In the genomic region with DNA sequence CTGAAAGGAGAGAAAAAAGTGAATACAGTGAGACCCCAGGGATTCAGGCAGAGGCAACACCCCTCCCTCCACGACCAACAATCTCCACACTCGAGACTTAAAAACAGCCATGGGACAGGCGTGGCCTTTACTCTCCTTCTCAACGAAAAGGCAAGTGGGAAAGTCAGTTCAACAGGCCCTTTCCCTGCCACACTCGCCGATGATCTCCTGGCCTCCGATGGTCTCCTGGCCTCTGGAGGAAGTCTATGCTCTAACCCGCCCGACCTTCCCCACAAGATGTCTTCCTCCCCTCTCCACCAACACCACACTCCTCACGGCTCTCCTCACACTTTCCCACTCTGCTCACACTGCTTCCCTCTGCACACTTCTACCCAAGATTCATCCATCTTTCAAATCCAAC, we compare ENCODE assay signal across 1 cellular context.
TF ChIP-seq lines count a peak whose summit lies in the region.

No MANE protein-coding gene starts in this region.

TF ChIP-seq in GM23338, 12 proteins besides CTCF, POLR2A, EP300 and RAD21:
- TF ChIP-seq, protein P1, sequence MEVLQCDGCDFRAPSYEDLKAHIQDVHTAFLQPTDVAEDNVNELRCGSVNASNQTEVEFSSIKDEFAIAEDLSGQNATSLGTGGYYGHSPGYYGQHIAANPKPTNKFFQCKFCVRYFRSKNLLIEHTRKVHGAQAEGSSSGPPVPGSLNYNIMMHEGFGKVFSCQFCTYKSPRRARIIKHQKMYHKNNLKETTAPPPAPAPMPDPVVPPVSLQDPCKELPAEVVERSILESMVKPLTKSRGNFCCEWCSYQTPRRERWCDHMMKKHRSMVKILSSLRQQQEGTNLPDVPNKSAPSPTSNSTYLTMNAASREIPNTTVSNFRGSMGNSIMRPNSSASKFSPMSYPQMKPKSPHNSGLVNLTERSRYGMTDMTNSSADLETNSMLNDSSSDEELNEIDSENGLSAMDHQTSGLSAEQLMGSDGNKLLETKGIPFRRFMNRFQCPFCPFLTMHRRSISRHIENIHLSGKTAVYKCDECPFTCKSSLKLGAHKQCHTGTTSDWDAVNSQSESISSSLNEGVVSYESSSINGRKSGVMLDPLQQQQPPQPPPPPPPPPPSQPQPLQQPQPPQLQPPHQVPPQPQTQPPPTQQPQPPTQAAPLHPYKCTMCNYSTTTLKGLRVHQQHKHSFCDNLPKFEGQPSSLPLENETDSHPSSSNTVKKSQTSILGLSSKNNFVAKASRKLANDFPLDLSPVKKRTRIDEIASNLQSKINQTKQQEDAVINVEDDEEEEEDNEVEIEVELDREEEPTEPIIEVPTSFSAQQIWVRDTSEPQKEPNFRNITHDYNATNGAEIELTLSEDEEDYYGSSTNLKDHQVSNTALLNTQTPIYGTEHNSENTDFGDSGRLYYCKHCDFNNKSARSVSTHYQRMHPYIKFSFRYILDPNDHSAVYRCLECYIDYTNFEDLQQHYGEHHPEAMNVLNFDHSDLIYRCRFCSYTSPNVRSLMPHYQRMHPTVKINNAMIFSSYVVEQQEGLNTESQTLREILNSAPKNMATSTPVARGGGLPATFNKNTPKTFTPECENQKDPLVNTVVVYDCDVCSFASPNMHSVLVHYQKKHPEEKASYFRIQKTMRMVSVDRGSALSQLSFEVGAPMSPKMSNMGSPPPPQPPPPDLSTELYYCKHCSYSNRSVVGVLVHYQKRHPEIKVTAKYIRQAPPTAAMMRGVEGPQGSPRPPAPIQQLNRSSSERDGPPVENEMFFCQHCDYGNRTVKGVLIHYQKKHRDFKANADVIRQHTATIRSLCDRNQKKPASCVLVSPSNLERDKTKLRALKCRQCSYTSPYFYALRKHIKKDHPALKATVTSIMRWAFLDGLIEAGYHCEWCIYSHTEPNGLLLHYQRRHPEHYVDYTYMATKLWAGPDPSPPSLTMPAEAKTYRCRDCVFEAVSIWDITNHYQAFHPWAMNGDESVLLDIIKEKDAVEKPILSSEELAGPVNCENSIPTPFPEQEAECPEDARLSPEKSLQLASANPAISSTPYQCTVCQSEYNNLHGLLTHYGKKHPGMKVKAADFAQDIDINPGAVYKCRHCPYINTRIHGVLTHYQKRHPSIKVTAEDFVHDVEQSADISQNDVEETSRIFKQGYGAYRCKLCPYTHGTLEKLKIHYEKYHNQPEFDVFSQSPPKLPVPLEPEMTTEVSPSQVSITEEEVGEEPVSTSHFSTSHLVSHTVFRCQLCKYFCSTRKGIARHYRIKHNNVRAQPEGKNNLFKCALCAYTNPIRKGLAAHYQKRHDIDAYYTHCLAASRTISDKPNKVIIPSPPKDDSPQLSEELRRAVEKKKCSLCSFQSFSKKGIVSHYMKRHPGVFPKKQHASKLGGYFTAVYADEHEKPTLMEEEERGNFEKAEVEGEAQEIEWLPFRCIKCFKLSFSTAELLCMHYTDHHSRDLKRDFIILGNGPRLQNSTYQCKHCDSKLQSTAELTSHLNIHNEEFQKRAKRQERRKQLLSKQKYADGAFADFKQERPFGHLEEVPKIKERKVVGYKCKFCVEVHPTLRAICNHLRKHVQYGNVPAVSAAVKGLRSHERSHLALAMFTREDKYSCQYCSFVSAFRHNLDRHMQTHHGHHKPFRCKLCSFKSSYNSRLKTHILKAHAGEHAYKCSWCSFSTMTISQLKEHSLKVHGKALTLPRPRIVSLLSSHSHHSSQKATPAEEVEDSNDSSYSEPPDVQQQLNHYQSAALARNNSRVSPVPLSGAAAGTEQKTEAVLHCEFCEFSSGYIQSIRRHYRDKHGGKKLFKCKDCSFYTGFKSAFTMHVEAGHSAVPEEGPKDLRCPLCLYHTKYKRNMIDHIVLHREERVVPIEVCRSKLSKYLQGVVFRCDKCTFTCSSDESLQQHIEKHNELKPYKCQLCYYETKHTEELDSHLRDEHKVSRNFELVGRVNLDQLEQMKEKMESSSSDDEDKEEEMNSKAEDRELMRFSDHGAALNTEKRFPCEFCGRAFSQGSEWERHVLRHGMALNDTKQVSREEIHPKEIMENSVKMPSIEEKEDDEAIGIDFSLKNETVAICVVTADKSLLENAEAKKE (CRISPR knock-in tag; IDR thresholded peaks at IDR 0.05), result no peak
- TF ChIP-seq JUNB (IDR thresholded peaks at IDR 0.05; ENCODE audit: unreplicated experiment) (no peak), EZH2phosphoT487 (IDR thresholded peaks at IDR 0.05; ENCODE audit: unreplicated experiment) (no peak), ZNF114 (CRISPR knock-in tag; IDR thresholded peaks at IDR 0.05) (no peak), CREB1 (CRISPR knock-in tag; IDR thresholded peaks at IDR 0.05; ENCODE audit: low read depth) (no peak), NANOG (IDR thresholded peaks at IDR 0.05; ENCODE audit: borderline replicate concordance) (no peak), STAT1 (IDR thresholded peaks at IDR 0.05; ENCODE audit: unreplicated experiment) (no peak), EZH2 (IDR thresholded peaks at IDR 0.05; ENCODE audit: low read depth, unreplicated experiment) (no peak), ZNF331 (CRISPR knock-in tag; IDR thresholded peaks at IDR 0.05; ENCODE audit: low read depth) (no peak), POLR2AphosphoS5 (IDR thresholded peaks at IDR 0.05; ENCODE audit: low read depth) (no peak)
- TF ChIP-seq, protein P2, sequence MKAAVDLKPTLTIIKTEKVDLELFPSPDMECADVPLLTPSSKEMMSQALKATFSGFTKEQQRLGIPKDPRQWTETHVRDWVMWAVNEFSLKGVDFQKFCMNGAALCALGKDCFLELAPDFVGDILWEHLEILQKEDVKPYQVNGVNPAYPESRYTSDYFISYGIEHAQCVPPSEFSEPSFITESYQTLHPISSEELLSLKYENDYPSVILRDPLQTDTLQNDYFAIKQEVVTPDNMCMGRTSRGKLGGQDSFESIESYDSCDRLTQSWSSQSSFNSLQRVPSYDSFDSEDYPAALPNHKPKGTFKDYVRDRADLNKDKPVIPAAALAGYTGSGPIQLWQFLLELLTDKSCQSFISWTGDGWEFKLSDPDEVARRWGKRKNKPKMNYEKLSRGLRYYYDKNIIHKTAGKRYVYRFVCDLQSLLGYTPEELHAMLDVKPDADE (IDR thresholded peaks at IDR 0.05), result no peak
- TF ChIP-seq, protein P3, sequence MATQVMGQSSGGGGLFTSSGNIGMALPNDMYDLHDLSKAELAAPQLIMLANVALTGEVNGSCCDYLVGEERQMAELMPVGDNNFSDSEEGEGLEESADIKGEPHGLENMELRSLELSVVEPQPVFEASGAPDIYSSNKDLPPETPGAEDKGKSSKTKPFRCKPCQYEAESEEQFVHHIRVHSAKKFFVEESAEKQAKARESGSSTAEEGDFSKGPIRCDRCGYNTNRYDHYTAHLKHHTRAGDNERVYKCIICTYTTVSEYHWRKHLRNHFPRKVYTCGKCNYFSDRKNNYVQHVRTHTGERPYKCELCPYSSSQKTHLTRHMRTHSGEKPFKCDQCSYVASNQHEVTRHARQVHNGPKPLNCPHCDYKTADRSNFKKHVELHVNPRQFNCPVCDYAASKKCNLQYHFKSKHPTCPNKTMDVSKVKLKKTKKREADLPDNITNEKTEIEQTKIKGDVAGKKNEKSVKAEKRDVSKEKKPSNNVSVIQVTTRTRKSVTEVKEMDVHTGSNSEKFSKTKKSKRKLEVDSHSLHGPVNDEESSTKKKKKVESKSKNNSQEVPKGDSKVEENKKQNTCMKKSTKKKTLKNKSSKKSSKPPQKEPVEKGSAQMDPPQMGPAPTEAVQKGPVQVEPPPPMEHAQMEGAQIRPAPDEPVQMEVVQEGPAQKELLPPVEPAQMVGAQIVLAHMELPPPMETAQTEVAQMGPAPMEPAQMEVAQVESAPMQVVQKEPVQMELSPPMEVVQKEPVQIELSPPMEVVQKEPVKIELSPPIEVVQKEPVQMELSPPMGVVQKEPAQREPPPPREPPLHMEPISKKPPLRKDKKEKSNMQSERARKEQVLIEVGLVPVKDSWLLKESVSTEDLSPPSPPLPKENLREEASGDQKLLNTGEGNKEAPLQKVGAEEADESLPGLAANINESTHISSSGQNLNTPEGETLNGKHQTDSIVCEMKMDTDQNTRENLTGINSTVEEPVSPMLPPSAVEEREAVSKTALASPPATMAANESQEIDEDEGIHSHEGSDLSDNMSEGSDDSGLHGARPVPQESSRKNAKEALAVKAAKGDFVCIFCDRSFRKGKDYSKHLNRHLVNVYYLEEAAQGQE (IDR thresholded peaks at IDR 0.05; ENCODE audit: unreplicated experiment), result no peak
